12 cellular contexts compared by ENCODE assay signal in genomic region chr16:68790130-68790761, GRCh38. TPM values are rescaled to one million over a fixed set of nuclear protein-coding genes. Genes with fewer than 3 reads are reported as not detected.
DNase-seq lines count a peak whose midpoint lies in the region; ATAC-seq and TF ChIP-seq lines count a peak whose summit lies in the region.
"Had no signal": no experiment of that assay in that cellular context is flagged by ENCODE, and none has a peak within 500 bp of the region (broad histone marks: within the 10 kb centered on the region; RNA-seq: fewer than 3 reads in every experiment).

No MANE protein-coding gene starts in this region.

- H3K27ac ChIP-seq in CD4-positive, alpha-beta T cell (ENCODE audit: low read depth, low read length) = no peak overlapping the region

- H3K9me3 Mint-ChIP-seq in CD4-positive, alpha-beta T cell = no peaks in the 10 kb centered on the region
- H3K9me3 Mint-ChIP-seq: activated T-helper 17 cell treated with anti-CD3 and anti-CD28 coated beads, Interleukin-2, amount 50 U/mL, for 72 hours; memory B cell; stimulated activated effector memory CD8-positive, alpha-beta T cell treated with anti-CD3 and anti-CD28 coated beads, Interleukin-12 subunit alpha, Interleukin-12 subunit beta, amount 100 ng/mL, for 72 hours had no signal

- peak overlapping the region; percentile 7 for H3K9ac ChIP-seq in mucosa of stomach (ENCODE audit: low read length)

- no peaks in the 10 kb centered on the region for H3K27me3 Mint-ChIP-seq in CD4-positive, alpha-beta T cell
- H3K27me3 Mint-ChIP-seq: memory B cell had no signal

- POLR2A ChIA-PET in CD4-positive, alpha-beta T cell (lab: Charles Lee) = no interaction called here

- no peak overlapping the region for H3K4me3 ChIP-seq in mucosa of stomach (ENCODE audit: low read length)

- intact Hi-C loops in CD4-positive, alpha-beta T cell (cut with DNase I, micrococcal nuclease) = no loop called here
- intact Hi-C loops in left cardiac atrium (cut with DNase I) = no loop called here

- peaks cover 51% of the 10 kb centered on the region for H3K4me1 ChIP-seq in mucosa of stomach (ENCODE audit: control insufficient read depth, insufficient read depth, low read length)

- peak; percentile 70 for DNase-seq in AG08396 (ENCODE audit: low spot score)
- peak; percentile 75 for DNase-seq in M059J (ENCODE audit: low read depth)
- peak; percentile 68 for DNase-seq in dedifferentiated amniotic fluid mesenchymal stem cell (ENCODE audit: extremely low spot score)
- no peak for DNase-seq in activated CD4-positive, alpha-beta T cell treated with anti-CD3 and anti-CD28 coated beads for 1 hour
- no peak for DNase-seq in GM19238 (ENCODE audit: insufficient read length, low spot score)
- DNase-seq in CD4-positive, alpha-beta T cell = no peak
- DNase-seq in left cardiac atrium = no peak
- DNase-seq: NCI-H510A treated with DMSO at 0.1 percent for 48 hours had no signal

- ATAC-seq in CD4-positive, alpha-beta T cell (ENCODE audit: poor library complexity) = no peak
- no peak for ATAC-seq in left cardiac atrium
- ATAC-seq: activated T-helper 17 cell treated with anti-CD3 and anti-CD28 coated beads, Interleukin-2, amount 50 U/mL, for 72 hours; stimulated activated effector memory CD8-positive, alpha-beta T cell treated with anti-CD3 and anti-CD28 coated beads, Interleukin-12 subunit alpha, Interleukin-12 subunit beta, amount 100 ng/mL, for 72 hours had no signal

- CTCF ChIA-PET in CD4-positive, alpha-beta T cell (lab: Charles Lee) = no interaction called here

- no peak overlapping the region for H3K27ac Mint-ChIP-seq in CD4-positive, alpha-beta T cell
- H3K27ac Mint-ChIP-seq: activated T-helper 17 cell treated with anti-CD3 and anti-CD28 coated beads, Interleukin-2, amount 50 U/mL, for 72 hours; memory B cell; stimulated activated effector memory CD8-positive, alpha-beta T cell treated with anti-CD3 and anti-CD28 coated beads, Interleukin-12 subunit alpha, Interleukin-12 subunit beta, amount 100 ng/mL, for 72 hours had no signal

- H3K4me1 Mint-ChIP-seq in CD4-positive, alpha-beta T cell (ENCODE audit: low read depth) = no peaks in the 10 kb centered on the region
- H3K4me1 Mint-ChIP-seq: activated T-helper 17 cell treated with anti-CD3 and anti-CD28 coated beads, Interleukin-2, amount 50 U/mL, for 72 hours; memory B cell; stimulated activated effector memory CD8-positive, alpha-beta T cell treated with anti-CD3 and anti-CD28 coated beads, Interleukin-12 subunit alpha, Interleukin-12 subunit beta, amount 100 ng/mL, for 72 hours had no signal

- no peaks in the 10 kb centered on the region for H3K36me3 ChIP-seq in mucosa of stomach (ENCODE audit: control insufficient read depth, insufficient read depth, low read length)

- H3K9me3 ChIP-seq in mucosa of stomach (ENCODE audit: control insufficient read depth, low read length) = no peaks in the 10 kb centered on the region
- no peaks in the 10 kb centered on the region for H3K9me3 ChIP-seq in CD4-positive, alpha-beta T cell (ENCODE audit: control insufficient read depth, low read length)

- no peak for TF ChIP-seq CTCF in CD4-positive, alpha-beta T cell (IDR thresholded peaks at IDR 0.05)

- H3K36me3 Mint-ChIP-seq in CD4-positive, alpha-beta T cell (ENCODE audit: low read depth) = no peaks in the 10 kb centered on the region
- H3K36me3 Mint-ChIP-seq: memory B cell; stimulated activated effector memory CD8-positive, alpha-beta T cell treated with anti-CD3 and anti-CD28 coated beads, Interleukin-12 subunit alpha, Interleukin-12 subunit beta, amount 100 ng/mL, for 72 hours had no signal

- no peaks in the 10 kb centered on the region for H3K27me3 ChIP-seq in mucosa of stomach (ENCODE audit: control insufficient read depth, insufficient read depth, low read length)
- H3K27me3 ChIP-seq in CD4-positive, alpha-beta T cell (ENCODE audit: control insufficient read depth, insufficient read depth, low read length) = no peaks in the 10 kb centered on the region

- H3K4me3 Mint-ChIP-seq in CD4-positive, alpha-beta T cell = no peak overlapping the region
- H3K4me3 Mint-ChIP-seq: activated T-helper 17 cell treated with anti-CD3 and anti-CD28 coated beads, Interleukin-2, amount 50 U/mL, for 72 hours; memory B cell; stimulated activated effector memory CD8-positive, alpha-beta T cell treated with anti-CD3 and anti-CD28 coated beads, Interleukin-12 subunit alpha, Interleukin-12 subunit beta, amount 100 ng/mL, for 72 hours had no signal

RNA-seq across cellular contexts. Expression of gene TANGO6, which starts 53.1 kb away (rescaled TPM):
- total RNA-seq in M059J (2014; rRNA removed; shearing (Covaris generic)) = 7.8 and 19.7 TPM in 2 replicates
- 10 to 100 TPM; 17.1 to 18.1 TPM for total RNA-seq in CD4-positive, alpha-beta T cell
- 10 to 100 TPM in 1 of 2 donors, 1 to 10 TPM in 1; 9.5 to 12.4 TPM for total RNA-seq in left cardiac atrium

RNA-seq across cellular contexts. Expression of gene CDH1, which starts 53.2 kb away (rescaled TPM):
- total RNA-seq in M059J (2014; rRNA removed; shearing (Covaris generic)) = 0.05 TPM in 1 of 2 replicates, not detected in the other
- total RNA-seq in CD4-positive, alpha-beta T cell = under 1 TPM; 0.31 to 0.49 TPM
- total RNA-seq in left cardiac atrium = under 1 TPM; 0.03 to 0.16 TPM

Comparison
In these comparisons a context has a peak if more than half of its experiments do, and no peak if none do; other contexts are left out.
1. DNase-seq: peak in AG08396 (single experiment), M059J (single experiment) and dedifferentiated amniotic fluid mesenchymal stem cell (single experiment); none in activated CD4-positive, alpha-beta T cell treated with anti-CD3 and anti-CD28 coated beads for 1 hour (single experiment), GM19238 (single experiment), CD4-positive, alpha-beta T cell (0 of 10) and left cardiac atrium (single experiment).